Comparison of ENCODE assay signal across 3 cellular contexts in the genomic region with DNA sequence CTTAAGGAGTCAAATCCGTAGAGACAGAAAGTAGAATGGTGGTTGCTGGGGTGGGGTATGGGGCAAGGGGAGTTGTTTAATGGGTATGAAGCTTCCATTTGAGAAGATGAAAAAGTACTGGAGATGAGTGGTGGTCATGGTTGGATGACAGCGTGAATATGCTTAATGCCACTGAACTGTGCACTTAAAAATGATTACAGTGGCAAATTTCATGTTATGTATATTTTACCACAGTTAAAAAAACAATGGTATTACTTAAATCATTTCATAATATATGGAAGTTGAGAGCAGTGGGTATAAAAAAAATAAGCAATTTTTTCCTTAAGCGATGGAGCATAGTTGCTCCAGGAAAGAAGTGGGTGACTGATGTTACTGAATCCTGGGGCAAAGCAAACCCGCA.
TF ChIP-seq lines count a peak whose summit lies in the region.

No MANE protein-coding gene starts in this region.

TF ChIP-seq in A549, 52 proteins besides CTCF, POLR2A, EP300 and RAD21:
- TF ChIP-seq MAFK (IDR thresholded peaks at IDR 0.05; ENCODE audit: partially characterized antibody) = peak; percentile 7
- TF ChIP-seq CBX2 (IDR thresholded peaks at IDR 0.05; ENCODE audit: borderline replicate concordance, low read depth) = no peak

TF ChIP-seq in IMR-90, 13 proteins besides CTCF, POLR2A, EP300 and RAD21:
- TF ChIP-seq RFX5 (IDR thresholded peaks at IDR 0.05; ENCODE audit: low read depth, low read length) (no peak), MAFK (IDR thresholded peaks at IDR 0.05; ENCODE audit: low read depth, low read length) (peak; percentile 52)

TF ChIP-seq in GM12878, 131 proteins besides CTCF, POLR2A, EP300 and RAD21:
- TF ChIP-seq STAT3 (IDR thresholded peaks at IDR 0.05; ENCODE audit: low read depth, low read length) (no peak), HDAC2 (IDR thresholded peaks at IDR 0.05) (no peak), TCF3 (IDR thresholded peaks at IDR 0.05; ENCODE audit: borderline replicate concordance, insufficient read depth, low read depth, low read length) (no peak), SUZ12 (IDR thresholded peaks at IDR 0.05; ENCODE audit: unreplicated experiment) (no peak), ZBTB33 (IDR thresholded peaks at IDR 0.05) (no peak), SP1 (IDR thresholded peaks at IDR 0.05; ENCODE audit: low read depth, low read length) (no peak), RCOR1 (conservative IDR thresholded peaks at IDR 0.05; ENCODE audit: low read depth, low read length) (no peak), NKRF (conservative IDR thresholded peaks at IDR 0.05) (no peak), EZH2 (IDR thresholded peaks at IDR 0.05; ENCODE audit: borderline replicate concordance, control insufficient read depth, low read depth, low read length) (no peak), ZNF622 (IDR thresholded peaks at IDR 0.05) (no peak)
- TF ChIP-seq, protein P1, sequence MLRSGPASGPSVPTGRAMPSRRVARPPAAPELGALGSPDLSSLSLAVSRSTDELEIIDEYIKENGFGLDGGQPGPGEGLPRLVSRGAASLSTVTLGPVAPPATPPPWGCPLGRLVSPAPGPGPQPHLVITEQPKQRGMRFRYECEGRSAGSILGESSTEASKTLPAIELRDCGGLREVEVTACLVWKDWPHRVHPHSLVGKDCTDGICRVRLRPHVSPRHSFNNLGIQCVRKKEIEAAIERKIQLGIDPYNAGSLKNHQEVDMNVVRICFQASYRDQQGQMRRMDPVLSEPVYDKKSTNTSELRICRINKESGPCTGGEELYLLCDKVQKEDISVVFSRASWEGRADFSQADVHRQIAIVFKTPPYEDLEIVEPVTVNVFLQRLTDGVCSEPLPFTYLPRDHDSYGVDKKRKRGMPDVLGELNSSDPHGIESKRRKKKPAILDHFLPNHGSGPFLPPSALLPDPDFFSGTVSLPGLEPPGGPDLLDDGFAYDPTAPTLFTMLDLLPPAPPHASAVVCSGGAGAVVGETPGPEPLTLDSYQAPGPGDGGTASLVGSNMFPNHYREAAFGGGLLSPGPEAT (IDR thresholded peaks at IDR 0.05; ENCODE audit: low read depth) = no peak
